In the genomic region with DNA sequence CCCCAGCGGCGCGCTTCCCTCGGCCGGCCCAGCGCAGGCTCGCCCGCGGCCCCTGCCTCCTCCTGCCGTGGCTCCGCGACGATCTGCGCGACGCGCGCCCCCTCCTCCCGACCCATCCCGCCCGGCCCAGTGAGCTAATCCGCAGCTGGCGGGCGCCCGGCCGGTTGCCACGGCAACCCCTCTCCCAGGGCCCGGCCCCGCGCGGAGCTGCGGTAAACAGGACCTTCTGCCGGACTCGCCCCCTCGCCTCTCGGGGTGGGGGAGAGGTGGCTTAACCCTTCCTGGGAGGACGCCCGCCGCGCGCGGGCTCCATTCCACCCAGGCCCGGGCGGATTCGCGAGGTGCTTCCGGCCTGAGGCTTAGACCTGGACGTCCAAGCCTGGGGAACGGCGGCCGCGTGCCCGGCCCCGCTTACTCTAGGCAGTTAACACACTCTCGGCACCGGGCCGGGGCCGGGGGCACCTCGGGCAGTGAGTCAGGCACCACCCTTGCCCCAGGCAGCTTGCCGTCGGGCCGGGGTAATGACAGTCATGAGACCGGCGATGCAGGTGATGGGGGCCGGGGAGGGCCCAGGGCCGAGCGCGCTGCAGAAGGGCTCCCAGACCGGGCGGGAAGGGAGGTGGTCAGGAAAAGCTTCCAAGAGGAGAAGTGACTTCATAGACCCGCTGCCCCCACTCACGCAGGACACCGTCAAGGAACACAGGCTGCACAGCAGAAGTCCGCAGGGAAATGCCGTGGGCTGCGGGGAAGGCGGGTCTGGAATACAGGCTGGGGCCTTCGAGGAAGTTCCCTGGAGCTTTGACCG, we compare ENCODE assay signal across 8 cellular contexts. TPM values are rescaled to one million over a fixed set of nuclear protein-coding genes. Genes with fewer than 3 reads are reported as not detected.
DNase-seq lines count a peak whose midpoint lies in the region; ATAC-seq, FAIRE-seq and TF ChIP-seq lines count a peak whose summit lies in the region.

TSS of gene DENND2A (minus strand) at position 87 of the 805 bp plus-strand sequence. CDS start 38,416 bp downstream, outside the sequence.

- no peak for FAIRE-seq in GM12892 (lab: Jason Lieb, UNC)

- H3K4me3 Mint-ChIP-seq in stimulated activated memory B cell treated with anti-CD40 and anti-IgM and Interleukin-4, amounts not matched to agents 10 μg/mL and 1 μg/mL and 100 μg/mL, for 72 hours = peak within 1 kb of the TSS; percentile 81

- peak within 1 kb of the TSS; percentile 62 to 70 for H3K4me3 ChIP-seq in duodenal mucosa (ENCODE audit: low read depth in 1 of 2, low read length in 2 of 2)

- H3K9me3 Mint-ChIP-seq in stimulated activated memory B cell treated with anti-CD40 and anti-IgM and Interleukin-4, amounts not matched to agents 10 μg/mL and 1 μg/mL and 100 μg/mL, for 72 hours = no peaks in the 10 kb centered on the region

- no peaks in the 10 kb centered on the region for H3K36me3 ChIP-seq in duodenal mucosa (ENCODE audit: control insufficient read depth in 1 of 2, insufficient read depth in 2 of 2, low read length in 2 of 2)

- DNase-seq in A172 (ENCODE audit: low spot score) = peak; percentile 39
- DNase-seq in GM12892 (ENCODE audit: insufficient read length) = peak; percentile 31
- peak; percentile 57 for DNase-seq in RPMI8226
- DNase-seq in left lobe of liver (ENCODE audit: low spot score) = no peak

- H3K27me3 Mint-ChIP-seq in stimulated activated memory B cell treated with anti-CD40 and anti-IgM and Interleukin-4, amounts not matched to agents 10 μg/mL and 1 μg/mL and 100 μg/mL, for 72 hours = peaks cover 77% of the 10 kb centered on the region

- peaks cover 28 to 34% of the 10 kb centered on the region in 2 donors for H3K27me3 ChIP-seq in duodenal mucosa (ENCODE audit: control insufficient read depth in 1 of 2, insufficient read depth in 2 of 2, low read length in 2 of 2)

- H3K4me1 ChIP-seq in duodenal mucosa (ENCODE audit: control insufficient read depth in 1 of 2, insufficient read depth in 2 of 2, low read length in 2 of 2) = peaks cover 3 to 8% of the 10 kb centered on the region in 2 donors

- H3K4me1 Mint-ChIP-seq in stimulated activated memory B cell treated with anti-CD40 and anti-IgM and Interleukin-4, amounts not matched to agents 10 μg/mL and 1 μg/mL and 100 μg/mL, for 72 hours = peaks cover 22% of the 10 kb centered on the region

- peak within 1 kb of the TSS; percentile 63 for H3K27ac ChIP-seq in duodenal mucosa (ENCODE audit: low read depth, low read length)

- no peaks in the 10 kb centered on the region for H3K36me3 Mint-ChIP-seq in stimulated activated memory B cell treated with anti-CD40 and anti-IgM and Interleukin-4, amounts not matched to agents 10 μg/mL and 1 μg/mL and 100 μg/mL, for 72 hours

- TF ChIP-seq POLR2A in GM12892 (IDR thresholded peaks at IDR 0.05; ENCODE audit: low read depth, low read length) = no peak

- H3K9me3 ChIP-seq in duodenal mucosa (ENCODE audit: control insufficient read depth in 1 of 2, low read length in 2 of 2) = no peaks in the 10 kb centered on the region

- H3K27ac Mint-ChIP-seq in stimulated activated memory B cell treated with anti-CD40 and anti-IgM and Interleukin-4, amounts not matched to agents 10 μg/mL and 1 μg/mL and 100 μg/mL, for 72 hours = no peak within 1 kb of the TSS

- ATAC-seq in left lobe of liver (peak; percentile 53), GM21367 (IDR thresholded peaks at IDR 0.05; ENCODE audit: unreplicated experiment) (no peak), GM21576 (IDR thresholded peaks at IDR 0.05; ENCODE audit: unreplicated experiment) (no peak)
- ATAC-seq in stimulated activated memory B cell treated with anti-CD40 and anti-IgM and Interleukin-4, amounts not matched to agents 10 μg/mL and 1 μg/mL and 100 μg/mL, for 72 hours = peak; percentile 39

- H3K9ac ChIP-seq in duodenal mucosa (ENCODE audit: low read depth in 1 of 2, low read length in 2 of 2) = peak within 1 kb of the TSS in 1 of 2 donors; percentile 12

RNA-seq across cellular contexts. Expression of gene DENND2A, which starts in this region (rescaled TPM):
- 3.3 and 5.8 TPM in 2 replicates for total RNA-seq in A172 (2014; rRNA removed; shearing (Covaris generic))
- polyA plus RNA-seq in GM12892 (2012; ENCODE audit: missing spikeins) = not detected
- 2.5 TPM for total RNA-seq in left lobe of liver

Comparison
In these comparisons a context has a peak if more than half of its experiments do, and no peak if none do; other contexts are left out.
1. ATAC-seq: peak in left lobe of liver (single experiment) and stimulated activated memory B cell treated with anti-CD40 and anti-IgM and Interleukin-4, amounts not matched to agents 10 μg/mL and 1 μg/mL and 100 μg/mL, for 72 hours (single experiment); none in GM21367 (single experiment) and GM21576 (single experiment).